In genomic region chr2:120666433-120666832, GRCh38 we compare ENCODE assay signal across 25 cellular contexts.
DNase-seq lines count a peak whose midpoint lies in the region; ATAC-seq, FAIRE-seq and TF ChIP-seq lines count a peak whose summit lies in the region.
"Had no signal": no experiment of that assay in that cellular context is flagged by ENCODE, and none has a peak within 500 bp of the region (broad histone marks: within the 10 kb centered on the region; RNA-seq: fewer than 3 reads in every experiment).

No MANE protein-coding gene starts in this region.

- peaks cover 0 to 31% of the 10 kb centered on the region in 2 experiments; a peak in 4 of 5 replicates for H3K27me3 ChIP-seq in HepG2 (ENCODE audit: control insufficient read depth in 1 of 2, insufficient read depth in 2 of 2, low read length in 2 of 2)
- no peaks in the 10 kb centered on the region for H3K27me3 ChIP-seq in right lobe of liver
- peaks cover 5% of the 10 kb centered on the region for H3K27me3 ChIP-seq in astrocyte (ENCODE audit: insufficient read depth, low read length)
- H3K27me3 ChIP-seq: BE2C; BLaER1 treated with 17β-estradiol and CSF1 and Interleukin-3, amounts not matched to agents 10 nM and 100 nM had no signal

- peaks cover 4% of the 10 kb centered on the region for H3K36me3 Mint-ChIP-seq in astrocyte (ENCODE audit: low read depth, unreplicated experiment)
- H3K36me3 Mint-ChIP-seq in activated naive CD8-positive, alpha-beta T cell treated with anti-CD3 and anti-CD28 coated beads for 36 hours: peaks cover 2% of the 10 kb centered on the region
- H3K36me3 Mint-ChIP-seq: CD14-positive monocyte had no signal

- no peak for TF ChIP-seq RAD21 in HepG2 (CRISPR knock-in tag; IDR thresholded peaks at IDR 0.05)

- peak overlapping the region; percentile 43 for H3K27ac Mint-ChIP-seq in astrocyte (ENCODE audit: unreplicated experiment)
- H3K27ac Mint-ChIP-seq in activated naive CD8-positive, alpha-beta T cell treated with anti-CD3 and anti-CD28 coated beads for 36 hours: no peak overlapping the region
- H3K27ac Mint-ChIP-seq: CD14-positive monocyte; CD4-positive, alpha-beta T cell; CD8-positive, alpha-beta memory T cell; HFFc6 had no signal

- H3K4me3 ChIP-seq in HepG2 (replicated peaks in 1 of 3; ENCODE audit: insufficient read depth in 1 of 3, low read depth in 2 of 3, low read length in 3 of 3): no peak overlapping the region
- no peak overlapping the region for H3K4me3 ChIP-seq in right lobe of liver
- H3K4me3 ChIP-seq in HEK293 (ENCODE audit: low read depth, low read length): no peak overlapping the region
- no peak overlapping the region for H3K4me3 ChIP-seq in astrocyte (ENCODE audit: insufficient read depth, low read depth, low read length)
- H3K4me3 ChIP-seq: A549; BLaER1 treated with 17β-estradiol and CSF1 and Interleukin-3, amounts not matched to agents 10 nM and 100 nM had no signal

- POLR2A ChIA-PET in HepG2 (lab: Yijun Ruan, JAX): no interaction called here
- POLR2A ChIA-PET in HEK293 (lab: Yijun Ruan, JAX): no interaction called here

- H3K27me3 Mint-ChIP-seq in astrocyte (ENCODE audit: low read depth, unreplicated experiment): peaks cover 35% of the 10 kb centered on the region
- H3K27me3 Mint-ChIP-seq in activated naive CD8-positive, alpha-beta T cell treated with anti-CD3 and anti-CD28 coated beads for 36 hours: peaks cover 52% of the 10 kb centered on the region

- no peaks in the 10 kb centered on the region for H4K20me1 ChIP-seq in HepG2 (ENCODE audit: insufficient read depth, low read length)
- no peaks in the 10 kb centered on the region for H4K20me1 ChIP-seq in astrocyte (ENCODE audit: insufficient read depth, low read length)
- H4K20me1 ChIP-seq: BLaER1 treated with 17β-estradiol and CSF1 and Interleukin-3, amounts not matched to agents 10 nM and 100 nM had no signal

- TF ChIP-seq POLR2A in HepG2 (IDR thresholded peaks at IDR 0.05; ENCODE audit: insufficient read depth in 1 of 2, low read depth in 2 of 2, low read length in 2 of 2) (no peak), right lobe of liver (IDR thresholded peaks at IDR 0.05) (no peak)

- CTCF ChIA-PET in HepG2 (lab: Yijun Ruan, JAX; ENCODE audit: low intra/inter-chr PET ratio, low total read pairs) (no interaction called here), HEK293 (lab: Yijun Ruan, JAX) (interaction anchor here (0.8 kb wide), 1 partner anchor 14 kb away, joined by 3 read pairs; no protein-coding TSS in a partner anchor)

- peaks cover 10% of the 10 kb centered on the region; the same call in 1 of the 2 replicates for H3K4me1 ChIP-seq in HepG2 (ENCODE audit: insufficient read depth, low read length)
- H3K4me1 ChIP-seq in right lobe of liver: no peaks in the 10 kb centered on the region
- no peaks in the 10 kb centered on the region; the same call in 1 of the 2 replicates for H3K4me1 ChIP-seq in HEK293 (ENCODE audit: control insufficient read depth, insufficient read depth, low read length)
- peaks cover 7% of the 10 kb centered on the region for H3K4me1 ChIP-seq in astrocyte (ENCODE audit: insufficient read depth, low read length)
- H3K4me1 ChIP-seq: BE2C had no signal

- H3K36me3 ChIP-seq in HepG2 (replicated peaks in 1 of 2; ENCODE audit: control insufficient read depth in 1 of 2, insufficient read depth in 2 of 2, low read length in 2 of 2) (no peaks in the 10 kb centered on the region), right lobe of liver (no peaks in the 10 kb centered on the region), HEK293 (ENCODE audit: control insufficient read depth in 2 of 2, insufficient read depth in 1 of 2, low read length in 2 of 2) (no peaks in the 10 kb centered on the region), astrocyte (ENCODE audit: insufficient read depth, low read length) (no peaks in the 10 kb centered on the region)
- H3K36me3 ChIP-seq: BE2C; BLaER1 treated with 17β-estradiol and CSF1 and Interleukin-3, amounts not matched to agents 10 nM and 100 nM had no signal

- H3K9me3 ChIP-seq in HepG2 (ENCODE audit: low read length) (peaks cover 12% of the 10 kb centered on the region), right lobe of liver (no peaks in the 10 kb centered on the region), HEK293 (ENCODE audit: control insufficient read depth, insufficient read depth, low read depth, low read length) (no peaks in the 10 kb centered on the region), astrocyte (ENCODE audit: insufficient read depth, low read depth, low read length) (peaks cover 5% of the 10 kb centered on the region)
- H3K9me3 ChIP-seq: BE2C had no signal

- no peak for TF ChIP-seq EP300 in HepG2 (IDR thresholded peaks at IDR 0.05; ENCODE audit: low read depth in 2 of 2, low read length in 2 of 2)
- TF ChIP-seq EP300 in HepG2 (CRISPR knock-in tag; IDR thresholded peaks at IDR 0.05; ENCODE audit: borderline replicate concordance): no peak

- no TSS peak for BruUV-seq in HepG2 (replicated peaks; lab: Mats Ljungman, UMichigan)

- no peak overlapping the region for H3K4me2 ChIP-seq in HepG2 (ENCODE audit: low read depth, low read length)
- no peak overlapping the region for H3K4me2 ChIP-seq in astrocyte (ENCODE audit: low read length)
- H3K4me2 ChIP-seq: A549; BLaER1 treated with 17β-estradiol and CSF1 and Interleukin-3, amounts not matched to agents 10 nM and 100 nM had no signal

- H3K79me2 ChIP-seq in HepG2 (ENCODE audit: insufficient read depth, low read length): no peaks in the 10 kb centered on the region
- no peaks in the 10 kb centered on the region for H3K79me2 ChIP-seq in astrocyte (ENCODE audit: insufficient read depth, low read length)

- no peak overlapping the region for H3K4me3 Mint-ChIP-seq in astrocyte (ENCODE audit: unreplicated experiment)
- no peak overlapping the region for H3K4me3 Mint-ChIP-seq in activated naive CD8-positive, alpha-beta T cell treated with anti-CD3 and anti-CD28 coated beads for 36 hours
- H3K4me3 Mint-ChIP-seq: CD14-positive monocyte; CD4-positive, alpha-beta T cell; CD8-positive, alpha-beta memory T cell; HFFc6 had no signal

- ATAC-seq in HepG2 (no peak), right lobe of liver (no peak), GM18858 (IDR thresholded peaks at IDR 0.05; ENCODE audit: unreplicated experiment) (no peak)
- ATAC-seq: A549 had no signal

- no peak overlapping the region for H3K9ac ChIP-seq in HepG2 (ENCODE audit: insufficient read depth, low read depth, low read length)
- no peak overlapping the region for H3K9ac ChIP-seq in astrocyte (ENCODE audit: low read length)
- H3K9ac ChIP-seq: BLaER1 treated with 17β-estradiol and CSF1 and Interleukin-3, amounts not matched to agents 10 nM and 100 nM had no signal

- in situ Hi-C loops in HepG2 (cut with HindIII; ENCODE audit: extremely low pct_ligation_motif_present, low pct_unique_long_range_greater_than_20kb): no loop called here

- FAIRE-seq in HepG2 (lab: Jason Lieb, UNC) (peak; percentile 12), astrocyte (lab: Jason Lieb, UNC) (peak; percentile 43)
- FAIRE-seq: A549, GM12892, H1 had no signal

- intact Hi-C loops in HepG2 (cut with micrococcal nuclease; ENCODE audit: unreplicated experiment) (no loop called here), right lobe of liver (cut with DNase I) (no loop called here)

- peaks cover 48% of the 10 kb centered on the region for H3K9me3 Mint-ChIP-seq in astrocyte (ENCODE audit: unreplicated experiment)
- H3K9me3 Mint-ChIP-seq in activated naive CD8-positive, alpha-beta T cell treated with anti-CD3 and anti-CD28 coated beads for 36 hours: peaks cover 30% of the 10 kb centered on the region

- peaks cover 2% of the 10 kb centered on the region for H3K4me1 Mint-ChIP-seq in astrocyte (ENCODE audit: low read depth, unreplicated experiment)
- H3K4me1 Mint-ChIP-seq in activated naive CD8-positive, alpha-beta T cell treated with anti-CD3 and anti-CD28 coated beads for 36 hours: peaks cover 3% of the 10 kb centered on the region
- H3K4me1 Mint-ChIP-seq: CD14-positive monocyte; CD8-positive, alpha-beta memory T cell had no signal

- 14% methylated on average over 3 of the region's 3 CpGs for WGBS in HepG2 (ENCODE audit: low lambda C conversion rate)
- 59% methylated on average over 3 of the region's 3 CpGs for WGBS in right lobe of liver (ENCODE audit: insufficient coverage, low coverage, low lambda C conversion rate, missing lambda C conversion rate)

- H3K27ac ChIP-seq in HepG2 (ENCODE audit: extremely low read length, insufficient read depth, low read length): no peak overlapping the region
- no peak overlapping the region for H3K27ac ChIP-seq in right lobe of liver
- no peak overlapping the region for H3K27ac ChIP-seq in HEK293 (ENCODE audit: extremely low read depth, low read depth, low read length)
- no peak overlapping the region for H3K27ac ChIP-seq in astrocyte (ENCODE audit: low read depth, low read length)
- H3K27ac ChIP-seq: A549; BLaER1 treated with 17β-estradiol and CSF1 and Interleukin-3, amounts not matched to agents 10 nM and 100 nM had no signal

- TF ChIP-seq CTCF in HepG2 (CRISPR knock-in tag; IDR thresholded peaks at IDR 0.05) (no peak), right lobe of liver (IDR thresholded peaks at IDR 0.05) (no peak), HEK293 (tag by site-specific recombination; IDR thresholded peaks at IDR 0.05) (no peak), astrocyte (IDR thresholded peaks at IDR 0.05; ENCODE audit: insufficient read depth, low read depth, low read length) (no peak)

- no peak for DNase-seq in HepG2 (ENCODE audit: low spot score)
- DNase-seq in right lobe of liver: no peak
- no peak for DNase-seq in astrocyte (ENCODE audit: low read depth)
- no peak for DNase-seq in GM03348 (ENCODE audit: low spot score)
- DNase-seq in activated naive CD8-positive, alpha-beta T cell treated with anti-CD3 and anti-CD28 coated beads for 36 hours: no peak
- DNase-seq: 8988T; ACHN; AML-193; BE2C; Calu3; CD4-positive, alpha-beta T cell; CD8-positive, alpha-beta memory T cell; DMS153; DMS79 treated with DMSO at 0.1 percent for 48 hours; GF-D8; H7; HCEC 1CT; HFFc6 had no signal

- no peak overlapping the region for H2AFZ ChIP-seq in HepG2 (ENCODE audit: low read length)
- no peak overlapping the region for H2AFZ ChIP-seq in astrocyte (ENCODE audit: low read depth, low read length)

TF ChIP-seq in HepG2, 621 proteins besides CTCF, POLR2A, EP300 and RAD21:
- TF ChIP-seq ZNF317 (CRISPR knock-in tag; IDR thresholded peaks at IDR 0.05) (peak; percentile 98), ZNF256 (CRISPR knock-in tag; conservative IDR thresholded peaks at IDR 0.05) (no peak)

TF ChIP-seq in HEK293, 187 proteins besides CTCF, POLR2A, EP300 and RAD21 (continues in another document):
- TF ChIP-seq TRIM28 (IDR thresholded peaks at IDR 0.05; ENCODE audit: borderline replicate concordance, low read length) (peak; percentile 95), ZNF658 (tag by site-specific recombination; IDR thresholded peaks at IDR 0.05) (no peak), ZNF558 (tag by site-specific recombination; IDR thresholded peaks at IDR 0.05) (0 out of 2 replicates have a peak, but pooled peaks have one; percentile 25), ZNF623 (tag by site-specific recombination; IDR thresholded peaks at IDR 0.05) (no peak), SETDB1 (IDR thresholded peaks at IDR 0.05; ENCODE audit: insufficient read length, low read length) (peak; percentile 87), WT1 (tag by site-specific recombination; IDR thresholded peaks at IDR 0.05) (no peak), ZNF174 (tag by site-specific recombination; IDR thresholded peaks at IDR 0.05) (no peak), ZNF214 (tag by site-specific recombination; IDR thresholded peaks at IDR 0.05; ENCODE audit: borderline replicate concordance) (no peak)

Comparison
In these comparisons a context has a peak if more than half of its experiments do, and no peak if none do; other contexts are left out.
1. Of the 63 proteins assayed by ChIP-seq in both HepG2 and HEK293: peak only in HepG2: none; only in HEK293: SETDB1 and ZNF558; in both: none; in neither: 61.